22 cellular contexts compared by ENCODE assay signal in genomic region chr10:100561005-100561404, GRCh38.
"Had no signal": no experiment of that assay in that cellular context is flagged by ENCODE, and none has a peak within 500 bp of the region (broad histone marks: within the 10 kb centered on the region; RNA-seq: fewer than 3 reads in every experiment).

No MANE protein-coding gene starts in this region.

- H3K27ac Mint-ChIP-seq: stimulated activated naive B cell treated with anti-CD40 and anti-IgM and Interleukin-4, amounts not matched to agents 10 μg/mL and 1 μg/mL and 100 μg/mL, for 72 hours; stimulated activated naive CD8-positive, alpha-beta T cell treated with anti-CD3 and anti-CD28 coated beads, Interleukin-15, amount 100 ng/mL, for 72 hours had no signal

- DNase-seq: effector memory CD4-positive, alpha-beta T cell; gastrocnemius medialis; heart right ventricle; hypothalamus; left cardiac atrium; left ventricle myocardium inferior; lower lobe of right lung; midbrain; sigmoid colon; stimulated activated CD4-positive, alpha-beta T cell treated with anti-CD3 and anti-CD28 coated beads, Interleukin-2, amount 100 ng/mL, for 24 hours; stimulated activated CD4-positive, alpha-beta T cell treated with anti-CD3 and anti-CD28 coated beads, Interleukin-4, amount 100 ng/mL, for 4 hours; stimulated activated naive B cell treated with anti-CD40 and anti-IgM and Interleukin-4, amounts not matched to agents 10 μg/mL and 1 μg/mL and 100 μg/mL, for 72 hours; stimulated activated naive CD8-positive, alpha-beta T cell treated with anti-CD3 and anti-CD28 coated beads, Interleukin-15, amount 100 ng/mL, for 72 hours; testis; upper lobe of right lung had no signal

- FAIRE-seq: keratinocyte had no signal

- H3K4me3 ChIP-seq: esophagus muscularis mucosa, gastrocnemius medialis, heart right ventricle, left ventricle myocardium inferior, lower lobe of right lung, sigmoid colon, skin epidermis, testis, tibial nerve, upper lobe of right lung had no signal

- H3K36me3 ChIP-seq: gastrocnemius medialis had no signal

- ATAC-seq: left cardiac atrium; lower lobe of right lung; stimulated activated naive B cell treated with anti-CD40 and anti-IgM and Interleukin-4, amounts not matched to agents 10 μg/mL and 1 μg/mL and 100 μg/mL, for 72 hours; stimulated activated naive CD8-positive, alpha-beta T cell treated with anti-CD3 and anti-CD28 coated beads, Interleukin-15, amount 100 ng/mL, for 72 hours; upper lobe of right lung had no signal

- H3K27me3 ChIP-seq: testis had no signal

- H3K4me3 Mint-ChIP-seq: stimulated activated naive CD8-positive, alpha-beta T cell treated with anti-CD3 and anti-CD28 coated beads, Interleukin-15, amount 100 ng/mL, for 72 hours had no signal

- H3K9me3 Mint-ChIP-seq: memory B cell; stimulated activated naive B cell treated with anti-CD40 and anti-IgM and Interleukin-4, amounts not matched to agents 10 μg/mL and 1 μg/mL and 100 μg/mL, for 72 hours; stimulated activated naive CD8-positive, alpha-beta T cell treated with anti-CD3 and anti-CD28 coated beads, Interleukin-15, amount 100 ng/mL, for 72 hours had no signal

- H3K9me3 ChIP-seq: gastrocnemius medialis, heart right ventricle, left ventricle myocardium inferior, lower lobe of right lung, neutrophil, sigmoid colon, testis, tibial nerve, upper lobe of right lung had no signal

- H3K27me3 Mint-ChIP-seq: stimulated activated naive CD8-positive, alpha-beta T cell treated with anti-CD3 and anti-CD28 coated beads, Interleukin-15, amount 100 ng/mL, for 72 hours had no signal

- H3K27ac ChIP-seq: epithelial cell of prostate, esophagus muscularis mucosa, gastrocnemius medialis, heart right ventricle, left ventricle myocardium inferior, lower lobe of right lung, neutrophil, sigmoid colon, skin epidermis, testis, tibial nerve, upper lobe of right lung had no signal
